ENCODE assay signal across 19 cellular contexts in genomic region chr2:188599140-188599539, GRCh38.
DNase-seq lines count a peak whose midpoint lies in the region; ATAC-seq and TF ChIP-seq lines count a peak whose summit lies in the region.
"Had no signal": no experiment of that assay in that cellular context is flagged by ENCODE, and none has a peak within 500 bp of the region (broad histone marks: within the 10 kb centered on the region; RNA-seq: fewer than 3 reads in every experiment).

No MANE protein-coding gene starts in this region.

- intact Hi-C loops in ascending aorta (cut with DNase I), result no loop called here
- intact Hi-C loops in natural killer cell (cut with micrococcal nuclease), result no loop called here

- H3K9me3 Mint-ChIP-seq in nephron progenitor cell, result no peaks in the 10 kb centered on the region
- peaks cover 0 to 2% of the 10 kb centered on the region in 2 donors for H3K9me3 Mint-ChIP-seq in natural killer cell
- H3K9me3 Mint-ChIP-seq: activated naive CD4-positive, alpha-beta T cell treated with anti-CD3 and anti-CD28 coated beads, Interleukin-2, amount 50 U/mL, for 24 hours; effector memory CD8-positive, alpha-beta T cell; T-cell had no signal

- no peak overlapping the region for H3K9ac ChIP-seq in HUES6 (ENCODE audit: low read length)

- WGBS in urinary bladder, result 41% methylated on average over 2 of the region's 2 CpGs

- H3K27me3 ChIP-seq in HUES6 (ENCODE audit: control insufficient read depth, insufficient read depth, low read length), result no peaks in the 10 kb centered on the region
- no peaks in the 10 kb centered on the region for H3K27me3 ChIP-seq in ascending aorta
- H3K27me3 ChIP-seq: body of pancreas, esophagus squamous epithelium had no signal

- 0 out of 2 replicates have a peak overlapping the region, but pooled peaks have one; percentile 26 for H3K27ac ChIP-seq in HUES6 (ENCODE audit: low read depth, low read length)
- peak overlapping the region; percentile 73 to 77 for H3K27ac ChIP-seq in ascending aorta
- peak overlapping the region; percentile 16 for H3K27ac ChIP-seq in urinary bladder (ENCODE audit: low read depth)

- H3K4me1 Mint-ChIP-seq in nephron progenitor cell, result peaks cover 13% of the 10 kb centered on the region
- no peaks in the 10 kb centered on the region for H3K4me1 Mint-ChIP-seq in natural killer cell
- H3K4me1 Mint-ChIP-seq: activated naive CD4-positive, alpha-beta T cell treated with anti-CD3 and anti-CD28 coated beads, Interleukin-2, amount 50 U/mL, for 24 hours; T-cell had no signal

- H3K4me3 ChIP-seq in HUES6 (ENCODE audit: low read depth, low read length), result no peak overlapping the region
- H3K4me3 ChIP-seq in ascending aorta, result peak overlapping the region in 1 of 2 donors; percentile 4
- H3K4me3 ChIP-seq in urinary bladder (ENCODE audit: low read depth, low read length), result no peak overlapping the region
- H3K4me3 ChIP-seq: body of pancreas, esophagus squamous epithelium had no signal

- no peak for DNase-seq in ascending aorta (ENCODE audit: low spot score in 2 of 2)
- no peak for DNase-seq in nephron progenitor cell
- DNase-seq in natural killer cell, result no peak
- DNase-seq in stimulated activated naive CD4-positive, alpha-beta T cell treated with Interleukin-2 at 50 U/mL for 16 hours (lab: John Stamatoyannopoulos, UW), result no peak
- DNase-seq: activated CD4-positive, alpha-beta T cell treated with anti-CD3 and anti-CD28 coated beads for 4 hours; AML-193; effector memory CD8-positive, alpha-beta T cell; EL; esophagus squamous epithelium; glutamatergic neuron; NCI-H1436 treated with DMSO at 0.1 percent for 48 hours; NCI-H2171 treated with DMSO at 0.1 percent for 48 hours; SIG-M5; T-cell had no signal

- H3K9me3 ChIP-seq in HUES6 (ENCODE audit: control insufficient read depth, insufficient read depth, low read depth, low read length) (no peaks in the 10 kb centered on the region), ascending aorta (no peaks in the 10 kb centered on the region)
- H3K9me3 ChIP-seq: body of pancreas, esophagus squamous epithelium had no signal

- H3K36me3 ChIP-seq in HUES6 (ENCODE audit: control insufficient read depth, insufficient read depth, low read length) (peaks cover 4% of the 10 kb centered on the region; the same call in 1 of the 2 replicates), ascending aorta (no peaks in the 10 kb centered on the region), urinary bladder (ENCODE audit: insufficient read depth) (no peaks in the 10 kb centered on the region)
- H3K36me3 ChIP-seq: esophagus squamous epithelium had no signal

- H3K4me3 Mint-ChIP-seq in nephron progenitor cell, result no peak overlapping the region
- H3K4me3 Mint-ChIP-seq in natural killer cell, result no peak overlapping the region
- H3K4me3 Mint-ChIP-seq: activated naive CD4-positive, alpha-beta T cell treated with anti-CD3 and anti-CD28 coated beads, Interleukin-2, amount 50 U/mL, for 24 hours; effector memory CD8-positive, alpha-beta T cell; T-cell had no signal

- no peaks in the 10 kb centered on the region for H3K27me3 Mint-ChIP-seq in nephron progenitor cell (ENCODE audit: low read depth, poor library complexity)
- H3K27me3 Mint-ChIP-seq in natural killer cell (ENCODE audit: low read depth in 2 of 2), result no peaks in the 10 kb centered on the region
- H3K27me3 Mint-ChIP-seq: activated naive CD4-positive, alpha-beta T cell treated with anti-CD3 and anti-CD28 coated beads, Interleukin-2, amount 50 U/mL, for 24 hours; effector memory CD8-positive, alpha-beta T cell; T-cell had no signal

- H3K4me1 ChIP-seq in HUES6 (ENCODE audit: control insufficient read depth, insufficient read depth, low read length) (peaks cover 12% of the 10 kb centered on the region; the same call in 1 of the 2 replicates), ascending aorta (peaks cover 0 to 3% of the 10 kb centered on the region in 2 donors), urinary bladder (ENCODE audit: insufficient read depth) (no peaks in the 10 kb centered on the region)
- H3K4me1 ChIP-seq: esophagus squamous epithelium had no signal

- no peak for TF ChIP-seq CTCF in ascending aorta (IDR thresholded peaks at IDR 0.05)
- TF ChIP-seq CTCF in nephron progenitor cell (IDR thresholded peaks at IDR 0.05), result no peak
- TF ChIP-seq CTCF in natural killer cell (IDR thresholded peaks at IDR 0.05), result no peak

- ATAC-seq in natural killer cell, result no peak
- ATAC-seq in GM21390 (IDR thresholded peaks at IDR 0.05; ENCODE audit: unreplicated experiment), result no peak
- ATAC-seq: effector memory CD8-positive, alpha-beta T cell; T-cell had no signal

- peak overlapping the region; percentile 2 for H3K27ac Mint-ChIP-seq in nephron progenitor cell
- H3K27ac Mint-ChIP-seq in natural killer cell, result no peak overlapping the region
- H3K27ac Mint-ChIP-seq: activated naive CD4-positive, alpha-beta T cell treated with anti-CD3 and anti-CD28 coated beads, Interleukin-2, amount 50 U/mL, for 24 hours; effector memory CD8-positive, alpha-beta T cell; T-cell had no signal

- H3K36me3 Mint-ChIP-seq in nephron progenitor cell (ENCODE audit: low read depth), result no peaks in the 10 kb centered on the region
- no peaks in the 10 kb centered on the region for H3K36me3 Mint-ChIP-seq in natural killer cell
- H3K36me3 Mint-ChIP-seq: activated naive CD4-positive, alpha-beta T cell treated with anti-CD3 and anti-CD28 coated beads, Interleukin-2, amount 50 U/mL, for 24 hours; T-cell had no signal

Comparison
In these comparisons a context has a peak if more than half of its experiments do, and no peak if none do; other contexts are left out.
1. H3K27ac ChIP-seq: peak in every context shown above with its lines; median percentile 75 in ascending aorta; 26 in HUES6; 16 in urinary bladder.